ENCODE assay signal across 12 cellular contexts in the genomic region with DNA sequence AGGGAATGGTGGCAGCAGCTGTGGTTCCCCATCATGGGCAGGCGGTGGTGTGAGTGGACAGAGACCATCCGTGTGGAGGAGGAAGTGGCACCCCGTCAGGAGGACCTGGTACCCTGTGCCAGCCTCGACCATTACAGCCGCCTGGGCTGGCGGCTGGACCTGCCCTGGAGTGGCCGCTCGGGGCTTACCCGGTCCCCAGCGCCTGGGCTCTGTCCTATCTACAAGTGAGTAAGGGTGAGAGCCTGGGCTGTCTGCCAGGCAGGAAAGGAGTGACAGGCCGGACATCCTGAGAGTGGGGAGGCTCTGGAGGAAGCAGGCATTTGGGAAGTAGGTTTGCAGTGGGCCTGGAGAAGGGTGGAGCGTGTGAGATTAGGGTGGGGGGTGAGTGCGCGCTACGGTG. TPM values are rescaled to one million over a fixed set of nuclear protein-coding genes. Genes with fewer than 3 reads are reported as not detected.
DNase-seq lines count a peak whose midpoint lies in the region; ATAC-seq, FAIRE-seq and TF ChIP-seq lines count a peak whose summit lies in the region.
"Had no signal": no experiment of that assay in that cellular context is flagged by ENCODE, and none has a peak within 500 bp of the region (broad histone marks: within the 10 kb centered on the region; RNA-seq: fewer than 3 reads in every experiment).

No MANE protein-coding gene starts in this region.

- H3K4me3 Mint-ChIP-seq in chondrocyte (ENCODE audit: unreplicated experiment): no peak overlapping the region

- H2AFZ ChIP-seq in HepG2 (ENCODE audit: low read length): no peak overlapping the region

- H3K27me3 ChIP-seq in liver (ENCODE audit: control insufficient read depth in 4 of 4, insufficient read depth in 4 of 4, low read length in 3 of 4) (no peaks in the 10 kb centered on the region), HepG2 (ENCODE audit: control insufficient read depth in 1 of 2, insufficient read depth in 2 of 2, low read length in 2 of 2) (peaks cover 23 to 59% of the 10 kb centered on the region in 2 experiments; a peak in 4 of 5 replicates), aorta (ENCODE audit: control insufficient read depth in 1 of 2, insufficient read depth in 2 of 2, low read length in 1 of 2) (no peaks in the 10 kb centered on the region)

- no peaks in the 10 kb centered on the region for H3K9me3 ChIP-seq in liver (ENCODE audit: control insufficient read depth in 4 of 4, low read length in 3 of 4)
- H3K9me3 ChIP-seq in HepG2 (ENCODE audit: low read length): no peaks in the 10 kb centered on the region
- H3K9me3 ChIP-seq in aorta (ENCODE audit: control insufficient read depth, low read length): no peaks in the 10 kb centered on the region
- H3K9me3 ChIP-seq: SJSA1 had no signal

- H3K27ac ChIP-seq in liver (ENCODE audit: low read depth in 1 of 2, low read length in 2 of 2): no peak overlapping the region
- H3K27ac ChIP-seq in HepG2 (ENCODE audit: extremely low read length, insufficient read depth, low read length): no peak overlapping the region
- H3K27ac ChIP-seq in aorta (ENCODE audit: low read depth in 1 of 2, low read length in 2 of 2): no peak overlapping the region
- H3K27ac ChIP-seq: SJSA1 had no signal

- CTCF ChIA-PET in HepG2 (lab: Yijun Ruan, JAX; ENCODE audit: low intra/inter-chr PET ratio, low total read pairs): no interaction called here

- FAIRE-seq in HepG2 (lab: Jason Lieb, UNC): no peak
- FAIRE-seq: astrocyte had no signal

- no peaks in the 10 kb centered on the region for H3K36me3 ChIP-seq in liver (ENCODE audit: control insufficient read depth in 4 of 4, insufficient read depth in 3 of 4, low read depth in 1 of 4, low read length in 3 of 4)
- no peaks in the 10 kb centered on the region for H3K36me3 ChIP-seq in HepG2 (replicated peaks in 1 of 2; ENCODE audit: control insufficient read depth in 1 of 2, insufficient read depth in 2 of 2, low read length in 2 of 2)
- H3K36me3 ChIP-seq in aorta (ENCODE audit: control insufficient read depth in 1 of 2, insufficient read depth in 2 of 2, low read length in 1 of 2): no peaks in the 10 kb centered on the region
- H3K36me3 ChIP-seq: SJSA1 had no signal

- no peak overlapping the region for H3K27ac Mint-ChIP-seq in chondrocyte (ENCODE audit: unreplicated experiment)

- DNase-seq in HepG2 (ENCODE audit: low spot score) (no peak), chondrocyte (ENCODE audit: low spot score) (peak; percentile 86), left kidney (ENCODE audit: low read depth, low spot score) (peak; percentile 52), aorta (peak; percentile 78 to 79), NCI-H1436 (lab: John Stamatoyannopoulos, UW) (no peak)
- DNase-seq: NCI-H2107; stimulated activated CD4-positive, alpha-beta T cell treated with anti-CD3 and anti-CD28 coated beads, Interleukin-12 subunit alpha, Interleukin-12 subunit beta, amount 100 ng/mL, for 4 hours had no signal

- no peak overlapping the region for H3K4me2 ChIP-seq in HepG2 (ENCODE audit: low read depth, low read length)

- TF ChIP-seq CTCF in liver (IDR thresholded peaks at IDR 0.05; ENCODE audit: low read depth, low read length, missing input control) (no peak), HepG2 (CRISPR knock-in tag; IDR thresholded peaks at IDR 0.05) (no peak), chondrocyte (IDR thresholded peaks at IDR 0.05) (no peak)

- ATAC-seq in HepG2 (no peak), aorta (ENCODE audit: low FRiP score) (no peak), GM19452 (IDR thresholded peaks at IDR 0.05; ENCODE audit: unreplicated experiment) (no peak), HG03342 (IDR thresholded peaks at IDR 0.05; ENCODE audit: unreplicated experiment) (no peak)

- POLR2A ChIA-PET in HepG2 (lab: Yijun Ruan, JAX): no interaction called here

- no peak for TF ChIP-seq EP300 in HepG2 (IDR thresholded peaks at IDR 0.05; ENCODE audit: low read depth in 2 of 2, low read length in 2 of 2)
- no peak for TF ChIP-seq EP300 in HepG2 (CRISPR knock-in tag; IDR thresholded peaks at IDR 0.05; ENCODE audit: borderline replicate concordance)

- 0 out of 2 replicates have a peak, but pooled peaks cover 3% of the 10 kb centered on the region for H4K20me1 ChIP-seq in HepG2 (ENCODE audit: insufficient read depth, low read length)

- H3K9ac ChIP-seq in liver (ENCODE audit: low read depth in 1 of 2, low read length in 2 of 2) (no peak overlapping the region), HepG2 (ENCODE audit: insufficient read depth, low read depth, low read length) (no peak overlapping the region)

- in situ Hi-C loops in HepG2 (cut with HindIII; ENCODE audit: extremely low pct_ligation_motif_present, low pct_unique_long_range_greater_than_20kb): no loop called here

- no TSS peak for BruUV-seq in HepG2 (replicated peaks; lab: Mats Ljungman, UMichigan)

- no peaks in the 10 kb centered on the region for H3K79me2 ChIP-seq in HepG2 (ENCODE audit: insufficient read depth, low read length)

- peaks cover 6% of the 10 kb centered on the region for H3K4me1 Mint-ChIP-seq in chondrocyte (ENCODE audit: low read depth)

- no peak overlapping the region for H3K4me3 ChIP-seq in liver (ENCODE audit: low read depth in 1 of 3, low read length in 3 of 3)
- H3K4me3 ChIP-seq in HepG2 (replicated peaks in 1 of 3; ENCODE audit: insufficient read depth in 1 of 3, low read depth in 2 of 3, low read length in 3 of 3): no peak overlapping the region
- no peak overlapping the region for H3K4me3 ChIP-seq in aorta (ENCODE audit: low read length in 2 of 2)
- H3K4me3 ChIP-seq: SJSA1 had no signal

- H3K4me1 ChIP-seq in liver (ENCODE audit: control insufficient read depth in 4 of 4, insufficient read depth in 4 of 4, low read length in 3 of 4): peaks cover under 1 to 14% (median 5%) of the 10 kb centered on the region in 4 donors
- H3K4me1 ChIP-seq in HepG2 (ENCODE audit: insufficient read depth, low read length): peaks cover 1% of the 10 kb centered on the region
- no peaks in the 10 kb centered on the region for H3K4me1 ChIP-seq in aorta (ENCODE audit: control insufficient read depth in 1 of 2, insufficient read depth in 2 of 2, low read length in 2 of 2)

- TF ChIP-seq RAD21 in liver (IDR thresholded peaks at IDR 0.05) (no peak), HepG2 (CRISPR knock-in tag; IDR thresholded peaks at IDR 0.05) (no peak)

- H3K9me3 Mint-ChIP-seq in chondrocyte (ENCODE audit: low read depth): no peaks in the 10 kb centered on the region

- no peaks in the 10 kb centered on the region for H3K36me3 Mint-ChIP-seq in chondrocyte (ENCODE audit: low read depth)

- 31% methylated on average over 15 of the region's 15 CpGs for WGBS in liver
- 44% methylated on average over 7 of the region's 15 CpGs for WGBS in HepG2 (ENCODE audit: low lambda C conversion rate)
- 25 to 26% methylated on average over 15 of the region's 15 CpGs for WGBS in aorta, 2 donors

- no peak for TF ChIP-seq POLR2A in HepG2 (IDR thresholded peaks at IDR 0.05; ENCODE audit: insufficient read depth in 1 of 2, low read depth in 2 of 2, low read length in 2 of 2)

- intact Hi-C loops in HepG2 (cut with micrococcal nuclease; ENCODE audit: unreplicated experiment) (no loop called here), aorta (cut with DNase I) (no loop called here)

- H3K27me3 Mint-ChIP-seq in chondrocyte (ENCODE audit: low read depth): no peaks in the 10 kb centered on the region

TF ChIP-seq in liver, 16 proteins besides CTCF, POLR2A, EP300 and RAD21 (continues in another document):
- TF ChIP-seq SP1 (IDR thresholded peaks at IDR 0.05): peak; percentile 16
- no peak for TF ChIP-seq RXRA (IDR thresholded peaks at IDR 0.05)

TF ChIP-seq in HepG2, 621 proteins besides CTCF, POLR2A, EP300 and RAD21 (continues in another document):
- no peak for TF ChIP-seq E2F1 (CRISPR knock-in tag; IDR thresholded peaks at IDR 0.05)

RNA-seq across cellular contexts. Expression of gene ZNF467, which starts 2.9 kb away (rescaled TPM):
- total RNA-seq in liver (1 to 10 TPM; 2.8 to 3.8 TPM), HepG2 (2016; rRNA removed; fragmentation: Illumina TruSeq; extraction: Trizol) (not detected in 2 replicates), chondrocyte (2.3 to 3.5 TPM (median 3.1 TPM) in 3 replicates), aorta (10 to 100 TPM; 13.3 to 18.5 TPM)
- polyA plus RNA-seq in liver (1 to 10 TPM; 3.6 to 4.0 TPM), HepG2 (2011; rRNA removed) (0.03 TPM in 1 of 2 replicates, not detected in the other), aorta (1 to 10 TPM; 2.1 to 5.7 TPM)
- not detected in 2 replicates for total RNA-seq in HepG2 (2016; cell fraction: cytosol; rRNA removed; fragmentation: Illumina TruSeq; extraction: Trizol; ENCODE audit: low read depth)
- total RNA-seq in HepG2 (2016; cell fraction: insoluble cytoplasmic fraction; rRNA removed; fragmentation: Illumina TruSeq; extraction: Trizol): not detected in 2 replicates
- not detected in 2 replicates for total RNA-seq in HepG2 (2016; cell fraction: membrane; rRNA removed; fragmentation: Illumina TruSeq; extraction: Trizol)
- not detected in 2 replicates for total RNA-seq in HepG2 (2016; cell fraction: nucleus; rRNA removed; fragmentation: Illumina TruSeq; extraction: Trizol)
- polyA plus RNA-seq in HepG2 (2011; cell fraction: cytosol; rRNA removed): 0.01 and 0.04 TPM in 2 replicates
- 0.27 and 0.28 TPM in 2 replicates for polyA plus RNA-seq in HepG2 (2011; cell fraction: nucleus; rRNA removed)
- polyA plus RNA-seq in HepG2 (2012): not detected in 2 replicates
- polyA plus RNA-seq in HepG2 (2016; cell fraction: cytosol; fragmentation: Illumina TruSeq; extraction: Trizol; ENCODE audit: low read depth): 0.05 and 0.08 TPM in 2 replicates
- not detected in 2 replicates for polyA plus RNA-seq in HepG2 (2016; cell fraction: insoluble cytoplasmic fraction; fragmentation: Illumina TruSeq; extraction: Trizol; ENCODE audit: low read depth)
- polyA plus RNA-seq in HepG2 (2016; cell fraction: membrane; fragmentation: Illumina TruSeq; extraction: Trizol; ENCODE audit: low read depth): not detected in 2 replicates
- not detected in 2 replicates for polyA plus RNA-seq in HepG2 (2016; cell fraction: nucleus; fragmentation: Illumina TruSeq; extraction: Trizol; ENCODE audit: insufficient read depth, low read depth)
- 0.06 TPM in 1 of 2 replicates, not detected in the other for polyA minus RNA-seq in HepG2 (2011; rRNA and poly(A)+ RNA removed; ENCODE audit: low replicate concordance)
- not detected in 2 replicates for polyA minus RNA-seq in HepG2 (2011; cell fraction: cytosol; rRNA and poly(A)+ RNA removed)
- polyA minus RNA-seq in HepG2 (2011; cell fraction: nucleus; rRNA and poly(A)+ RNA removed): not detected in 2 replicates
- total RNA-seq: SJSA1 had no signal

Comparison
In these comparisons a context has a peak if more than half of its experiments do, and no peak if none do; other contexts are left out.
1. DNase-seq: peak in chondrocyte (single experiment), left kidney (single experiment) and aorta (2 of 2); none in HepG2 (single experiment) and NCI-H1436 (single experiment).